Comparison of ENCODE assay signal across 8 cellular contexts in genomic region chr6:30769853-30770160, GRCh38. TPM values are rescaled to one million over a fixed set of nuclear protein-coding genes. Genes with fewer than 3 reads are reported as not detected.
DNase-seq lines count a peak whose midpoint lies in the region; ATAC-seq and TF ChIP-seq lines count a peak whose summit lies in the region.

No MANE protein-coding gene starts in this region.

- no peak for DNase-seq in A673 (ENCODE audit: low spot score)
- DNase-seq in brain microvascular endothelial cell = no peak
- DNase-seq in naive thymus-derived CD8-positive, alpha-beta T cell = no peak
- no peak for DNase-seq in H7
- no peak for DNase-seq in WERI-Rb-1

- H3K36me3 ChIP-seq in A673 (ENCODE audit: insufficient read depth, low read length, poor library complexity, severe bottlenecking) = no peaks in the 10 kb centered on the region
- no peaks in the 10 kb centered on the region for H3K36me3 ChIP-seq in HEK293 (ENCODE audit: control insufficient read depth in 2 of 2, insufficient read depth in 1 of 2, low read length in 2 of 2)
- H3K36me3 ChIP-seq in brain microvascular endothelial cell (replicated peaks) = no peaks in the 10 kb centered on the region
- no peaks in the 10 kb centered on the region for H3K36me3 ChIP-seq in H7 (replicated peaks; ENCODE audit: control insufficient read depth, insufficient read depth, low read length)
- no peaks in the 10 kb centered on the region for H3K36me3 ChIP-seq in WERI-Rb-1

- in situ Hi-C loops in brain microvascular endothelial cell (cut with HindIII; ENCODE audit: low pct_ligation_motif_present, low sequenced_read_pairs) = no loop called here

- H3K4me1 Mint-ChIP-seq in naive thymus-derived CD8-positive, alpha-beta T cell = peaks cover 34 to 70% (median 61%) of the 10 kb centered on the region in 4 donors

- H3K27me3 ChIP-seq in A673 (replicated peaks; ENCODE audit: insufficient read depth, low read depth, low read length, poor library complexity) = no peaks in the 10 kb centered on the region
- no peaks in the 10 kb centered on the region for H3K27me3 ChIP-seq in brain microvascular endothelial cell (replicated peaks)
- no peaks in the 10 kb centered on the region for H3K27me3 ChIP-seq in H7 (ENCODE audit: control insufficient read depth, insufficient read depth, low read length)
- no peaks in the 10 kb centered on the region for H3K27me3 ChIP-seq in WERI-Rb-1 (ENCODE audit: insufficient read depth, low read depth, severe bottlenecking)

- no peaks in the 10 kb centered on the region for H3K27me3 Mint-ChIP-seq in naive thymus-derived CD8-positive, alpha-beta T cell

- peak overlapping the region; percentile 45 to 84 (median 72) for H3K4me3 Mint-ChIP-seq in naive thymus-derived CD8-positive, alpha-beta T cell

- no peaks in the 10 kb centered on the region for H3K9me3 Mint-ChIP-seq in naive thymus-derived CD8-positive, alpha-beta T cell

- peak overlapping the region; percentile 31 to 94 (median 86) for H3K27ac Mint-ChIP-seq in naive thymus-derived CD8-positive, alpha-beta T cell

- no peak for ATAC-seq in naive thymus-derived CD8-positive, alpha-beta T cell
- no peak for ATAC-seq in HG02642 (IDR thresholded peaks at IDR 0.05; ENCODE audit: poor library complexity, unreplicated experiment)
- ATAC-seq in HG03432 (IDR thresholded peaks at IDR 0.05; ENCODE audit: unreplicated experiment) = no peak

- no TSS peak for BruUV-seq in A673 (replicated peaks; lab: Mats Ljungman, UMichigan)

- CTCF ChIA-PET in A673 (lab: Charles Lee) (no interaction called here), HEK293 (lab: Yijun Ruan, JAX) (interaction anchor here (0.6 to 2.1 kb wide), 12 partner anchors 11 to 668 kb away, joined by 3 to 8 read pairs (median 4); no protein-coding TSS in a partner anchor)

- H3K4me3 ChIP-seq in A673 (ENCODE audit: low read depth, low read length, poor library complexity, severe bottlenecking) (no peak overlapping the region), HEK293 (ENCODE audit: low read depth, low read length) (no peak overlapping the region), brain microvascular endothelial cell (ENCODE audit: low read depth, low read length) (no peak overlapping the region), H7 (ENCODE audit: insufficient read depth, low read depth, low read length) (no peak overlapping the region), WERI-Rb-1 (ENCODE audit: low read depth, low read length) (no peak overlapping the region)

- intact Hi-C loops in A673 (cut with micrococcal nuclease; ENCODE audit: unreplicated experiment) = no loop called here

- no peak for TF ChIP-seq CTCF in A673 (conservative IDR thresholded peaks at IDR 0.05; ENCODE audit: low read depth, low read length)
- TF ChIP-seq CTCF in HEK293 (tag by site-specific recombination; IDR thresholded peaks at IDR 0.05) = no peak
- no peak for TF ChIP-seq CTCF in brain microvascular endothelial cell (IDR thresholded peaks at IDR 0.05; ENCODE audit: low read depth, low read length, missing control alignments)
- no peak for TF ChIP-seq CTCF in WERI-Rb-1 (IDR thresholded peaks at IDR 0.05; ENCODE audit: low read depth, low read length)

- peak overlapping the region; percentile 52 for H3K27ac ChIP-seq in A673 (ENCODE audit: low read depth, low read length, poor library complexity, severe bottlenecking)
- peak overlapping the region; percentile 72; the same call in 1 of the 2 replicates for H3K27ac ChIP-seq in HEK293 (ENCODE audit: extremely low read depth, low read depth, low read length)
- H3K27ac ChIP-seq in brain microvascular endothelial cell = peak overlapping the region; percentile 98
- H3K27ac ChIP-seq in WERI-Rb-1 = no peak overlapping the region

- H3K36me3 Mint-ChIP-seq in naive thymus-derived CD8-positive, alpha-beta T cell = no peaks in the 10 kb centered on the region

- H3K4me1 ChIP-seq in A673 (ENCODE audit: insufficient read depth, low read length, poor library complexity, severe bottlenecking) = peaks cover 18% of the 10 kb centered on the region
- H3K4me1 ChIP-seq in HEK293 (ENCODE audit: control insufficient read depth, insufficient read depth, low read length) = peaks cover 17% of the 10 kb centered on the region

- H3K9me3 ChIP-seq in A673 (ENCODE audit: low read depth, low read length, poor library complexity, severe bottlenecking) (no peaks in the 10 kb centered on the region), HEK293 (ENCODE audit: control insufficient read depth, insufficient read depth, low read depth, low read length) (no peaks in the 10 kb centered on the region), WERI-Rb-1 (ENCODE audit: severe bottlenecking) (no peaks in the 10 kb centered on the region)

- POLR2A ChIA-PET in A673 (lab: Charles Lee; ENCODE audit: low non-redundant PET) = no interaction called here
- POLR2A ChIA-PET in HEK293 (lab: Yijun Ruan, JAX) = interaction anchor here (1.0 to 7.9 kb wide), 10 partner anchors 11 to 155 kb away, joined by 3 to 64 read pairs (median 11); partner anchors contain the start of genes IER3 and MDC1
- POLR2A ChIA-PET in naive thymus-derived CD8-positive, alpha-beta T cell (lab: Charles Lee) = interaction anchor here (0.7 to 2.6 kb wide), 7 partner anchors 10 to 46 kb away, joined by 3 to 15 read pairs (median 4); no protein-coding TSS in a partner anchor

TF ChIP-seq in HEK293, 187 proteins besides CTCF, POLR2A, EP300 and RAD21 (continues in another document):
- TF ChIP-seq IKZF3 (tag by site-specific recombination; IDR thresholded peaks at IDR 0.05) (no peak), ZFP3 (tag by site-specific recombination; IDR thresholded peaks at IDR 0.05; ENCODE audit: low read depth) (no peak), ZNF792 (tag by site-specific recombination; IDR thresholded peaks at IDR 0.05) (no peak), SETDB1 (IDR thresholded peaks at IDR 0.05; ENCODE audit: insufficient read length, low read length) (no peak), ZNF24 (tag by site-specific recombination; IDR thresholded peaks at IDR 0.05) (0 out of 2 replicates have a peak, but pooled peaks have one; percentile 15), ZNF138 (tag by site-specific recombination; IDR thresholded peaks at IDR 0.05; ENCODE audit: borderline replicate concordance) (no peak), ZNF16 (tag by site-specific recombination; IDR thresholded peaks at IDR 0.05; ENCODE audit: low read depth) (no peak), FEZF1 (tag by site-specific recombination; IDR thresholded peaks at IDR 0.05) (no peak), INSM2 (tag by site-specific recombination; IDR thresholded peaks at IDR 0.05) (no peak), ZNF416 (tag by site-specific recombination; IDR thresholded peaks at IDR 0.05) (no peak), EGR2 (tag by site-specific recombination; IDR thresholded peaks at IDR 0.05; ENCODE audit: low read depth) (no peak), KLF1 (tag by site-specific recombination; IDR thresholded peaks at IDR 0.05) (no peak)

RNA-seq across cellular contexts. Expression of gene IER3, which starts 25.5 kb away (rescaled TPM):
- total RNA-seq in A673 (2021) = 33.5 and 34.6 TPM in 2 replicates
- 10 to 100 TPM; 16.0 to 17.0 TPM for total RNA-seq in naive thymus-derived CD8-positive, alpha-beta T cell
- polyA plus RNA-seq in naive thymus-derived CD8-positive, alpha-beta T cell = 1 to 10 TPM in 2 of 3 donors, under 1 TPM in 1; 0.58 to 1.8 (median 1.5) TPM
- total RNA-seq in H7 (2014; rRNA removed; shearing (Covaris generic)) = 116 and 141 TPM in 2 replicates

RNA-seq across cellular contexts. Expression of gene FLOT1, which starts 27.3 kb away (rescaled TPM):
- 116 and 120 TPM in 2 replicates for total RNA-seq in A673 (2021)
- 10 to 100 TPM; 74.1 to 79.8 TPM for total RNA-seq in naive thymus-derived CD8-positive, alpha-beta T cell
- polyA plus RNA-seq in naive thymus-derived CD8-positive, alpha-beta T cell = 10 to 100 TPM; 76.0 to 98.4 (median 78.4) TPM
- total RNA-seq in H7 (2014; rRNA removed; shearing (Covaris generic)) = 140 and 152 TPM in 2 replicates

RNA-seq across cellular contexts. Expression of gene TUBB, which starts 49.7 kb away (rescaled TPM):
- total RNA-seq in A673 (2021) = 1,864 and 1,936 TPM in 2 replicates
- 100 to 1,000 TPM; 171 to 187 TPM for total RNA-seq in naive thymus-derived CD8-positive, alpha-beta T cell
- polyA plus RNA-seq in naive thymus-derived CD8-positive, alpha-beta T cell = 100 to 1,000 TPM in 1 of 3 donors, 10 to 100 TPM in 2; 79.2 to 116 (median 83.3) TPM
- total RNA-seq in H7 (2014; rRNA removed; shearing (Covaris generic)) = 1,911 and 2,101 TPM in 2 replicates

RNA-seq across cellular contexts. Expression of gene MDC1, which starts 52.7 kb away (rescaled TPM):
- 52.9 and 53.4 TPM in 2 replicates for total RNA-seq in A673 (2021)
- total RNA-seq in naive thymus-derived CD8-positive, alpha-beta T cell = 10 to 100 TPM; 50.8 to 54.9 TPM
- polyA plus RNA-seq in naive thymus-derived CD8-positive, alpha-beta T cell = 1 to 10 TPM; 1.3 to 6.3 (median 2.8) TPM
- 25.5 and 29.1 TPM in 2 replicates for total RNA-seq in H7 (2014; rRNA removed; shearing (Covaris generic))
